Comparison of ENCODE assay signal across 21 cellular contexts in genomic region chr5:37814699-37815098, GRCh38. TPM values are rescaled to one million over a fixed set of nuclear protein-coding genes. Genes with fewer than 3 reads are reported as not detected.
DNase-seq lines count a peak whose midpoint lies in the region; ATAC-seq and TF ChIP-seq lines count a peak whose summit lies in the region.
"Had no signal": no experiment of that assay in that cellular context is flagged by ENCODE, and none has a peak within 500 bp of the region (broad histone marks: within the 10 kb centered on the region; RNA-seq: fewer than 3 reads in every experiment).

No MANE protein-coding gene starts in this region.

- H3K9me2 ChIP-seq in hepatocyte (replicated peaks; ENCODE audit: insufficient read depth), result no peaks in the 10 kb centered on the region

- TF ChIP-seq CTCF in epithelial cell of esophagus (IDR thresholded peaks at IDR 0.05; ENCODE audit: insufficient read depth, low read depth, low read length, missing control alignments) (no peak), hepatocyte (IDR thresholded peaks at IDR 0.05; ENCODE audit: poor library complexity) (no peak), foreskin fibroblast (IDR thresholded peaks at IDR 0.05; ENCODE audit: low read depth, low read length) (no peak)

- no peaks in the 10 kb centered on the region for H3K36me3 ChIP-seq in hepatocyte (replicated peaks; ENCODE audit: insufficient read depth, low read depth)
- H3K36me3 ChIP-seq: upper lobe of right lung had no signal

- H4K20me1 ChIP-seq in hepatocyte (ENCODE audit: insufficient read depth, poor library complexity, severe bottlenecking), result no peaks in the 10 kb centered on the region

- no peak overlapping the region for H3K4me3 ChIP-seq in epithelial cell of esophagus (ENCODE audit: low read length)
- H3K4me3 ChIP-seq in hepatocyte, result no peak overlapping the region
- no peak overlapping the region for H3K4me3 ChIP-seq in foreskin fibroblast (ENCODE audit: low read depth in 1 of 2, low read length in 2 of 2)
- H3K4me3 ChIP-seq: gastrocnemius medialis, upper lobe of right lung had no signal

- no peak overlapping the region for H3K27ac ChIP-seq in hepatocyte
- H3K27ac ChIP-seq: gastrocnemius medialis, upper lobe of right lung had no signal

- no peaks in the 10 kb centered on the region for H3K9me3 ChIP-seq in hepatocyte (ENCODE audit: low read depth)
- H3K9me3 ChIP-seq: gastrocnemius medialis, upper lobe of right lung had no signal

- WGBS in hepatocyte (ENCODE audit: low lambda C conversion rate, missing lambda C conversion rate), result 61% methylated on average over 11 of the region's 11 CpGs

- DNase-seq in EH (ENCODE audit: low read depth) (peak; percentile 81), RPMI7951 (ENCODE audit: low read depth) (peak; percentile 97), epithelial cell of esophagus (ENCODE audit: low read depth) (peak; percentile 81), hepatocyte (ENCODE audit: low spot score) (no peak), NCI-H1092 (lab: John Stamatoyannopoulos, UW) (no peak), foreskin fibroblast (no peak)
- DNase-seq: activated CD4-positive, alpha-beta T cell treated with anti-CD3 and anti-CD28 coated beads, Interleukin-2, amount 50 U/mL, for 4 hours; aorta; DMS 273 treated with DMSO at 0.1 percent for 48 hours; effector memory CD4-positive, alpha-beta T cell; gastrocnemius medialis; GOT3; kidney; NCI-H1105 treated with DMSO at 0.1 percent for 48 hours; NCI-H345; right cardiac atrium; stimulated activated CD4-positive, alpha-beta T cell treated with anti-CD3 and anti-CD28 coated beads, Interleukin-2, amount 100 ng/mL, for 48 hours; T-helper 9 cell; upper lobe of right lung had no signal

- H3K79me2 ChIP-seq in hepatocyte, result no peaks in the 10 kb centered on the region

- ATAC-seq in HG02798 (IDR thresholded peaks at IDR 0.05; ENCODE audit: poor library complexity, unreplicated experiment) (peak; percentile 43), HG03175 (IDR thresholded peaks at IDR 0.05; ENCODE audit: unreplicated experiment) (no peak)
- ATAC-seq: gastrocnemius medialis, right cardiac atrium, upper lobe of right lung had no signal

- H3K4me2 ChIP-seq in hepatocyte, result no peak overlapping the region

- no peak overlapping the region for H2AFZ ChIP-seq in hepatocyte

- no peaks in the 10 kb centered on the region for H3K27me3 ChIP-seq in hepatocyte
- H3K27me3 ChIP-seq: gastrocnemius medialis, upper lobe of right lung had no signal

- H3K4me1 ChIP-seq in hepatocyte (ENCODE audit: insufficient read depth), result no peaks in the 10 kb centered on the region
- H3K4me1 ChIP-seq: upper lobe of right lung had no signal

RNA-seq across cellular contexts. Expression of gene GDNF, which starts 25.1 kb away (rescaled TPM):
- total RNA-seq in RPMI7951 (2014; rRNA removed; shearing (Covaris generic)), result 2.2 TPM in 2 replicates
- total RNA-seq in hepatocyte, result 0.20 and 1.1 TPM in 2 replicates
- polyA plus RNA-seq in hepatocyte, result 0.05 and 0.19 TPM in 2 replicates
- polyA plus RNA-seq: aorta had no signal

Comparison
In these comparisons a context has a peak if more than half of its experiments do, and no peak if none do; other contexts are left out.
1. DNase-seq: peak in EH (single experiment), RPMI7951 (single experiment) and epithelial cell of esophagus (single experiment); none in hepatocyte (single experiment), NCI-H1092 (single experiment) and foreskin fibroblast (0 of 2).